8 cellular contexts compared by ENCODE assay signal in genomic region chr17:63702223-63702577, GRCh38. TPM values are rescaled to one million over a fixed set of nuclear protein-coding genes. Genes with fewer than 3 reads are reported as not detected.
A peak's percentile ranks its signal among the peaks of the same experiment; 100 is the strongest.
DNase-seq lines count a peak whose midpoint lies in the region; ATAC-seq and TF ChIP-seq lines count a peak whose summit lies in the region.

No MANE protein-coding gene starts in this region.

- H3K4me3 Mint-ChIP-seq in activated naive CD8-positive, alpha-beta T cell, result peak overlapping the region; percentile 92

- DNase-seq in GM12865 (ENCODE audit: low read depth) (peak; percentile 78), RWPE1 (ENCODE audit: low spot score) (no peak), HK-2 (ENCODE audit: unreplicated experiment) (no peak), epidermal melanocyte (ENCODE audit: insufficient read length, low spot score) (no peak), right atrium auricular region (ENCODE audit: low spot score) (no peak)
- DNase-seq in stimulated activated CD4-positive, alpha-beta T cell treated with anti-CD3 and anti-CD28 coated beads, Interleukin-12 subunit alpha, Interleukin-12 subunit beta, amount 100 ng/mL, for 48 hours (ENCODE audit: low read depth in 2 of 3, low spot score in 1 of 3), result peak in 2 of 3 donors; percentile 50 to 51

- H3K9me3 Mint-ChIP-seq in activated naive CD8-positive, alpha-beta T cell (ENCODE audit: low read depth), result no peaks in the 10 kb centered on the region

- H3K4me3 ChIP-seq in GM12865 (ENCODE audit: low read depth, low read length), result peak overlapping the region; percentile 92
- no peak overlapping the region for H3K4me3 ChIP-seq in right atrium auricular region

- H3K36me3 ChIP-seq in right atrium auricular region, result peaks cover 32% of the 10 kb centered on the region

- H3K27me3 ChIP-seq in right atrium auricular region, result no peaks in the 10 kb centered on the region

- H3K4me1 ChIP-seq in right atrium auricular region, result peaks cover 0 to 38% of the 10 kb centered on the region in 2 donors

- peaks cover 3% of the 10 kb centered on the region for H3K36me3 Mint-ChIP-seq in activated naive CD8-positive, alpha-beta T cell

- H3K9me3 ChIP-seq in right atrium auricular region, result no peaks in the 10 kb centered on the region

- H3K4me1 Mint-ChIP-seq in activated naive CD8-positive, alpha-beta T cell (ENCODE audit: low read depth), result peaks cover 65% of the 10 kb centered on the region

- CTCF ChIA-PET in RWPE1 (lab: Yijun Ruan, JAX), result interaction anchor here (0.6 to 0.7 kb wide), 3 partner anchors 17 to 278 kb away, joined by 3 to 5 read pairs (median 3); no protein-coding TSS in a partner anchor

- TF ChIP-seq CTCF in GM12865 (IDR thresholded peaks at IDR 0.05; ENCODE audit: insufficient read depth, low read depth, low read length, missing control alignments), result no peak
- TF ChIP-seq CTCF in RWPE1 (conservative IDR thresholded peaks at IDR 0.05; ENCODE audit: low read depth), result no peak
- TF ChIP-seq CTCF in right atrium auricular region (IDR thresholded peaks at IDR 0.05), result no peak

- H3K27ac Mint-ChIP-seq in activated naive CD8-positive, alpha-beta T cell, result peak overlapping the region; percentile 96

- POLR2A ChIA-PET in RWPE1 (lab: Yijun Ruan, JAX; ENCODE audit: low non-redundant PET), result no interaction called here

- H3K27me3 Mint-ChIP-seq in activated naive CD8-positive, alpha-beta T cell, result no peaks in the 10 kb centered on the region

- peak overlapping the region; percentile 46 for H3K27ac ChIP-seq in RWPE1
- H3K27ac ChIP-seq in right atrium auricular region, result no peak overlapping the region

- ATAC-seq in HG03045 (IDR thresholded peaks at IDR 0.05; ENCODE audit: unreplicated experiment), result no peak

RNA-seq across cellular contexts. Expression of gene LIMD2, which starts 2.3 kb away (rescaled TPM):
- total RNA-seq in right atrium auricular region, result 1 to 10 TPM; 2.7 to 5.6 TPM

RNA-seq across cellular contexts. Expression of gene STRADA, which starts 39.4 kb away (rescaled TPM):
- total RNA-seq in right atrium auricular region, result 10 to 100 TPM; 13.1 to 14.4 TPM

Comparison
In these comparisons a context has a peak if more than half of its experiments do, and no peak if none do; other contexts are left out.
1. DNase-seq: peak in GM12865 (single experiment) and stimulated activated CD4-positive, alpha-beta T cell treated with anti-CD3 and anti-CD28 coated beads, Interleukin-12 subunit alpha, Interleukin-12 subunit beta, amount 100 ng/mL, for 48 hours (2 of 3); none in RWPE1 (single experiment), HK-2 (single experiment), epidermal melanocyte (single experiment) and right atrium auricular region (single experiment).